In genomic region chr18:76980663-76981387, GRCh38 we compare ENCODE assay signal across 14 cellular contexts.
A peak's percentile ranks its signal among the peaks of the same experiment; 100 is the strongest.
DNase-seq lines count a peak whose midpoint lies in the region; ATAC-seq lines count a peak whose summit lies in the region.
"Had no signal": no experiment of that assay in that cellular context is flagged by ENCODE, and none has a peak within 500 bp of the region (broad histone marks: within the 10 kb centered on the region; RNA-seq: fewer than 3 reads in every experiment).

No MANE protein-coding gene starts in this region.

- no peaks in the 10 kb centered on the region for H4K20me1 ChIP-seq in Karpas-422 (ENCODE audit: insufficient read depth, low read depth, low read length)

- peaks cover 35% of the 10 kb centered on the region for H3K36me3 ChIP-seq in Karpas-422 (ENCODE audit: insufficient read depth, low read length)

- ATAC-seq in GM19035 (IDR thresholded peaks at IDR 0.05; ENCODE audit: unreplicated experiment), result peak; percentile 39
- ATAC-seq in HG02798 (IDR thresholded peaks at IDR 0.05; ENCODE audit: poor library complexity, unreplicated experiment), result peak; percentile 25
- ATAC-seq: natural killer cell treated with Interleukin-12 subunit alpha and Interleukin-12 subunit beta and Interleukin-15 and Interleukin-18, amount 100 ng/mL, for 72 hours had no signal

- intact Hi-C loops in cardiac septum (cut with DNase I), result loop anchor here (5.0 to 10.0 kb wide), 2 partner anchors 56 to 179 kb away; no protein-coding TSS in a partner anchor

- peak overlapping the region; percentile 77 for H3K4me2 ChIP-seq in Karpas-422 (ENCODE audit: low read depth, low read length, poor library complexity, severe bottlenecking)

- no peaks in the 10 kb centered on the region for H3K9me2 ChIP-seq in Karpas-422 (replicated peaks; ENCODE audit: insufficient read depth, low read length)

- peaks cover 92% of the 10 kb centered on the region for H3K4me1 ChIP-seq in Karpas-422 (ENCODE audit: low read length)

- H3K9me3 ChIP-seq in Karpas-422 (ENCODE audit: low read length), result no peaks in the 10 kb centered on the region

- peaks cover 16% of the 10 kb centered on the region for H3K79me2 ChIP-seq in Karpas-422 (ENCODE audit: low read length)

- DNase-seq in Karpas-422 (peak; percentile 98), foreskin melanocyte (no peak), NCI-H1105 (lab: John Stamatoyannopoulos, UW) (no peak), cardiac septum (ENCODE audit: low spot score) (no peak)
- peak; percentile 10 for DNase-seq in stimulated activated CD8-positive, alpha-beta memory T cell treated with anti-CD3 and anti-CD28 coated beads, Interleukin-4, amount 100 ng/mL, for 48 hours
- DNase-seq in activated naive CD4-positive, alpha-beta T cell treated with anti-CD3 and anti-CD28 coated beads, Interleukin-2, amount 50 U/mL, for 16 hours, result no peak
- DNase-seq: activated T-cell treated with anti-CD3 and anti-CD28 coated beads, Interleukin-2, amount 50 U/mL, for 24 hours; DMS153; HCEC 1CT; SHP77; stimulated activated CD4-positive, alpha-beta T cell treated with anti-CD3 and anti-CD28 coated beads, Interleukin-4, amount 100 ng/mL, for 4 hours had no signal

- no peak overlapping the region for H2AFZ ChIP-seq in Karpas-422 (ENCODE audit: low read length)

- no peaks in the 10 kb centered on the region for H3K27me3 ChIP-seq in Karpas-422 (ENCODE audit: low read length)

- peak overlapping the region; percentile 99 for H3K27ac ChIP-seq in Karpas-422 (ENCODE audit: low read length)

- peak overlapping the region; percentile 86 for H3K9ac ChIP-seq in Karpas-422 (ENCODE audit: low read length)

- peak overlapping the region; percentile 66 for H3K4me3 ChIP-seq in Karpas-422 (ENCODE audit: low read length)

Comparison
In these comparisons a context has a peak if more than half of its experiments do, and no peak if none do; other contexts are left out.
1. DNase-seq: peak in Karpas-422 (single experiment) and stimulated activated CD8-positive, alpha-beta memory T cell treated with anti-CD3 and anti-CD28 coated beads, Interleukin-4, amount 100 ng/mL, for 48 hours (single experiment); none in activated naive CD4-positive, alpha-beta T cell treated with anti-CD3 and anti-CD28 coated beads, Interleukin-2, amount 50 U/mL, for 16 hours (single experiment), foreskin melanocyte (single experiment), NCI-H1105 (single experiment) and cardiac septum (single experiment).